Comparison of ENCODE assay signal across 1 cellular context in genomic region chr16:58243528-58244004, GRCh38.
TF ChIP-seq lines count a peak whose summit lies in the region.

No MANE protein-coding gene starts in this region.

TF ChIP-seq in K562, 482 proteins besides CTCF, POLR2A, EP300 and RAD21 (continued from another document and continues in another):
- TF ChIP-seq AFF1 (IDR thresholded peaks at IDR 0.05; ENCODE audit: low read depth in 1 of 2, partially characterized antibody in 2 of 2) = no peak
- no peak for TF ChIP-seq HDAC2 (IDR thresholded peaks at IDR 0.05)
- TF ChIP-seq DPF2 (IDR thresholded peaks at IDR 0.05) = peak; percentile 60
- TF ChIP-seq, protein P1, sequence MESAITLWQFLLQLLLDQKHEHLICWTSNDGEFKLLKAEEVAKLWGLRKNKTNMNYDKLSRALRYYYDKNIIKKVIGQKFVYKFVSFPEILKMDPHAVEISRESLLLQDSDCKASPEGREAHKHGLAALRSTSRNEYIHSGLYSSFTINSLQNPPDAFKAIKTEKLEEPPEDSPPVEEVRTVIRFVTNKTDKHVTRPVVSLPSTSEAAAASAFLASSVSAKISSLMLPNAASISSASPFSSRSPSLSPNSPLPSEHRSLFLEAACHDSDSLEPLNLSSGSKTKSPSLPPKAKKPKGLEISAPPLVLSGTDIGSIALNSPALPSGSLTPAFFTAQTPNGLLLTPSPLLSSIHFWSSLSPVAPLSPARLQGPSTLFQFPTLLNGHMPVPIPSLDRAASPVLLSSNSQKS (CRISPR knock-in tag; IDR thresholded peaks at IDR 0.05) = no peak
- TF ChIP-seq ZNF696 (CRISPR knock-in tag; conservative IDR thresholded peaks at IDR 0.05) = no peak
- no peak for TF ChIP-seq PHF8 (IDR thresholded peaks at IDR 0.05; ENCODE audit: borderline replicate concordance, low read length)
- TF ChIP-seq GTF2B (IDR thresholded peaks at IDR 0.05; ENCODE audit: extremely low read depth, insufficient read length) = no peak
- no peak for TF ChIP-seq ZNF324 (CRISPR knock-in tag; IDR thresholded peaks at IDR 0.05)
- TF ChIP-seq ELF2 (CRISPR knock-in tag; IDR thresholded peaks at IDR 0.05) = no peak
- TF ChIP-seq ZNF175 (CRISPR knock-in tag; IDR thresholded peaks at IDR 0.05; ENCODE audit: low read depth) = no peak
- TF ChIP-seq PCBP2 (IDR thresholded peaks at IDR 0.05; ENCODE audit: low read depth, low read length, poor library complexity, severe bottlenecking) = no peak
- no peak for TF ChIP-seq ZBTB5 (IDR thresholded peaks at IDR 0.05)
- no peak for TF ChIP-seq MEF2A (IDR thresholded peaks at IDR 0.05; ENCODE audit: control insufficient read depth, low read depth, low read length)
- no peak for TF ChIP-seq TBL1XR1 (IDR thresholded peaks at IDR 0.05; ENCODE audit: low read length in 2 of 2)
- peak; percentile 50 for TF ChIP-seq GATA2 (CRISPR knock-in tag; IDR thresholded peaks at IDR 0.05)
- TF ChIP-seq MAFK (IDR thresholded peaks at IDR 0.05; ENCODE audit: low read length) = no peak
- TF ChIP-seq, protein P2, sequence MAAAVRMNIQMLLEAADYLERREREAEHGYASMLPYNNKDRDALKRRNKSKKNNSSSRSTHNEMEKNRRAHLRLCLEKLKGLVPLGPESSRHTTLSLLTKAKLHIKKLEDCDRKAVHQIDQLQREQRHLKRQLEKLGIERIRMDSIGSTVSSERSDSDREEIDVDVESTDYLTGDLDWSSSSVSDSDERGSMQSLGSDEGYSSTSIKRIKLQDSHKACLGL (CRISPR knock-in tag; IDR thresholded peaks at IDR 0.05; ENCODE audit: borderline replicate concordance, poor library complexity, severe bottlenecking) = no peak
- TF ChIP-seq FOXA3 (CRISPR knock-in tag; conservative IDR thresholded peaks at IDR 0.05 in 1 of 2, IDR thresholded peaks at IDR 0.05 in 1 of 2) = no peak
- TF ChIP-seq ZNF79 (CRISPR knock-in tag; IDR thresholded peaks at IDR 0.05; ENCODE audit: low read depth) = no peak
- TF ChIP-seq, protein P3, sequence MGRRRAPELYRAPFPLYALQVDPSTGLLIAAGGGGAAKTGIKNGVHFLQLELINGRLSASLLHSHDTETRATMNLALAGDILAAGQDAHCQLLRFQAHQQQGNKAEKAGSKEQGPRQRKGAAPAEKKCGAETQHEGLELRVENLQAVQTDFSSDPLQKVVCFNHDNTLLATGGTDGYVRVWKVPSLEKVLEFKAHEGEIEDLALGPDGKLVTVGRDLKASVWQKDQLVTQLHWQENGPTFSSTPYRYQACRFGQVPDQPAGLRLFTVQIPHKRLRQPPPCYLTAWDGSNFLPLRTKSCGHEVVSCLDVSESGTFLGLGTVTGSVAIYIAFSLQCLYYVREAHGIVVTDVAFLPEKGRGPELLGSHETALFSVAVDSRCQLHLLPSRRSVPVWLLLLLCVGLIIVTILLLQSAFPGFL (CRISPR knock-in tag; IDR thresholded peaks at IDR 0.05) = no peak
- no peak for TF ChIP-seq KAT2B (IDR thresholded peaks at IDR 0.05; ENCODE audit: low read depth, low read length)
- no peak for TF ChIP-seq CCAR2 (IDR thresholded peaks at IDR 0.05; ENCODE audit: low read depth, low read length)
- TF ChIP-seq ZNF780A (CRISPR knock-in tag; IDR thresholded peaks at IDR 0.05) = no peak
- TF ChIP-seq ZNF384 (IDR thresholded peaks at IDR 0.05; ENCODE audit: low read depth, low read length) = no peak; the same call in 1 of the 2 replicates
- no peak for TF ChIP-seq NFE2L1 (tag; IDR thresholded peaks at IDR 0.05; ENCODE audit: borderline replicate concordance, low read depth)
- TF ChIP-seq ZNF274 (IDR thresholded peaks at IDR 0.05; ENCODE audit: borderline replicate concordance, low read depth, low read length) = no peak
- TF ChIP-seq, protein P4, sequence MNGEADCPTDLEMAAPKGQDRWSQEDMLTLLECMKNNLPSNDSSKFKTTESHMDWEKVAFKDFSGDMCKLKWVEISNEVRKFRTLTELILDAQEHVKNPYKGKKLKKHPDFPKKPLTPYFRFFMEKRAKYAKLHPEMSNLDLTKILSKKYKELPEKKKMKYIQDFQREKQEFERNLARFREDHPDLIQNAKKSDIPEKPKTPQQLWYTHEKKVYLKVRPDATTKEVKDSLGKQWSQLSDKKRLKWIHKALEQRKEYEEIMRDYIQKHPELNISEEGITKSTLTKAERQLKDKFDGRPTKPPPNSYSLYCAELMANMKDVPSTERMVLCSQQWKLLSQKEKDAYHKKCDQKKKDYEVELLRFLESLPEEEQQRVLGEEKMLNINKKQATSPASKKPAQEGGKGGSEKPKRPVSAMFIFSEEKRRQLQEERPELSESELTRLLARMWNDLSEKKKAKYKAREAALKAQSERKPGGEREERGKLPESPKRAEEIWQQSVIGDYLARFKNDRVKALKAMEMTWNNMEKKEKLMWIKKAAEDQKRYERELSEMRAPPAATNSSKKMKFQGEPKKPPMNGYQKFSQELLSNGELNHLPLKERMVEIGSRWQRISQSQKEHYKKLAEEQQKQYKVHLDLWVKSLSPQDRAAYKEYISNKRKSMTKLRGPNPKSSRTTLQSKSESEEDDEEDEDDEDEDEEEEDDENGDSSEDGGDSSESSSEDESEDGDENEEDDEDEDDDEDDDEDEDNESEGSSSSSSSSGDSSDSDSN (IDR thresholded peaks at IDR 0.05; ENCODE audit: borderline replicate concordance in 1 of 2, low read depth in 2 of 2, low read length in 2 of 2) = no peak
- TF ChIP-seq CXXC5 (CRISPR knock-in tag; IDR thresholded peaks at IDR 0.05) = peak; percentile 40; the same call in 1 of the 2 replicates
- no peak for TF ChIP-seq SAP30 (IDR thresholded peaks at IDR 0.05; ENCODE audit: borderline replicate concordance, insufficient read depth, low read depth, low read length, poor library complexity, severe bottlenecking)
- TF ChIP-seq, protein P5, sequence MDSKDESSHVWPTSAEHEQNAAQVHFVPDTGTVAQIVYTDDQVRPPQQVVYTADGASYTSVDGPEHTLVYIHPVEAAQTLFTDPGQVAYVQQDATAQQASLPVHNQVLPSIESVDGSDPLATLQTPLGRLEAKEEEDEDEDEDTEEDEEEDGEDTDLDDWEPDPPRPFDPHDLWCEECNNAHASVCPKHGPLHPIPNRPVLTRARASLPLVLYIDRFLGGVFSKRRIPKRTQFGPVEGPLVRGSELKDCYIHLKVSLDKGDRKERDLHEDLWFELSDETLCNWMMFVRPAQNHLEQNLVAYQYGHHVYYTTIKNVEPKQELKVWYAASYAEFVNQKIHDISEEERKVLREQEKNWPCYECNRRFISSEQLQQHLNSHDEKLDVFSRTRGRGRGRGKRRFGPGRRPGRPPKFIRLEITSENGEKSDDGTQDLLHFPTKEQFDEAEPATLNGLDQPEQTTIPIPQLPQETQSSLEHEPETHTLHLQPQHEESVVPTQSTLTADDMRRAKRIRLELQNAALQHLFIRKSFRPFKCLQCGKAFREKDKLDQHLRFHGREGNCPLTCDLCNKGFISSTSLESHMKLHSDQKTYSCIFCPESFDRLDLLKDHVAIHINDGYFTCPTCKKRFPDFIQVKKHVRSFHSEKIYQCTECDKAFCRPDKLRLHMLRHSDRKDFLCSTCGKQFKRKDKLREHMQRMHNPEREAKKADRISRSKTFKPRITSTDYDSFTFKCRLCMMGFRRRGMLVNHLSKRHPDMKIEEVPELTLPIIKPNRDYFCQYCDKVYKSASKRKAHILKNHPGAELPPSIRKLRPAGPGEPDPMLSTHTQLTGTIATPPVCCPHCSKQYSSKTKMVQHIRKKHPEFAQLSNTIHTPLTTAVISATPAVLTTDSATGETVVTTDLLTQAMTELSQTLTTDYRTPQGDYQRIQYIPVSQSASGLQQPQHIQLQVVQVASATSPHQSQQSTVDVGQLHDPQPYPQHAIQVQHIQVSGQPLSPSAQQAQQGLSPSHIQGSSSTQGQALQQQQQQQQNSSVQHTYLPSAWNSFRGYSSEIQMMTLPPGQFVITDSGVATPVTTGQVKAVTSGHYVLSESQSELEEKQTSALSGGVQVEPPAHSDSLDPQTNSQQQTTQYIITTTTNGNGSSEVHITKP (IDR thresholded peaks at IDR 0.05; ENCODE audit: partially characterized antibody) = no peak
- TF ChIP-seq DDX20 (tag; IDR thresholded peaks at IDR 0.05; ENCODE audit: low read depth) = no peak
- TF ChIP-seq, protein P6, sequence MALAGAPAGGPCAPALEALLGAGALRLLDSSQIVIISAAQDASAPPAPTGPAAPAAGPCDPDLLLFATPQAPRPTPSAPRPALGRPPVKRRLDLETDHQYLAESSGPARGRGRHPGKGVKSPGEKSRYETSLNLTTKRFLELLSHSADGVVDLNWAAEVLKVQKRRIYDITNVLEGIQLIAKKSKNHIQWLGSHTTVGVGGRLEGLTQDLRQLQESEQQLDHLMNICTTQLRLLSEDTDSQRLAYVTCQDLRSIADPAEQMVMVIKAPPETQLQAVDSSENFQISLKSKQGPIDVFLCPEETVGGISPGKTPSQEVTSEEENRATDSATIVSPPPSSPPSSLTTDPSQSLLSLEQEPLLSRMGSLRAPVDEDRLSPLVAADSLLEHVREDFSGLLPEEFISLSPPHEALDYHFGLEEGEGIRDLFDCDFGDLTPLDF (CRISPR knock-in tag; IDR thresholded peaks at IDR 0.05) = no peak
- no peak for TF ChIP-seq MYC (IDR thresholded peaks at IDR 0.05; ENCODE audit: low read depth, low read length)
- TF ChIP-seq MYC (CRISPR knock-in tag; IDR thresholded peaks at IDR 0.05; ENCODE audit: borderline replicate concordance, low read depth) = no peak
- TF ChIP-seq ZNF12 (CRISPR knock-in tag; IDR thresholded peaks at IDR 0.05) = no peak
- no peak for TF ChIP-seq NONO (IDR thresholded peaks at IDR 0.05; ENCODE audit: low read depth in 2 of 2, low read length in 1 of 2)
- no peak for TF ChIP-seq TOE1 (IDR thresholded peaks at IDR 0.05; ENCODE audit: borderline replicate concordance)
- TF ChIP-seq TOE1 (CRISPR knock-in tag; IDR thresholded peaks at IDR 0.05; ENCODE audit: borderline replicate concordance, low read depth) = no peak
- no peak for TF ChIP-seq PURB (CRISPR knock-in tag; IDR thresholded peaks at IDR 0.05; ENCODE audit: low read depth)
